9 cellular contexts compared by ENCODE assay signal in genomic region chr7:144228810-144229209, GRCh38. TPM values are rescaled to one million over a fixed set of nuclear protein-coding genes. Genes with fewer than 3 reads are reported as not detected.
A peak's percentile ranks its signal among the peaks of the same experiment; 100 is the strongest.
DNase-seq lines count a peak whose midpoint lies in the region; ATAC-seq and TF ChIP-seq lines count a peak whose summit lies in the region.
"Not testable (repeated sequence)": the region's sequence is repeated elsewhere in the genome, so short reads cannot be mapped to it uniquely, and the experiment has no call there.
"Had no signal": no experiment of that assay in that cellular context is flagged by ENCODE, and none has a peak within 500 bp of the region (broad histone marks: within the 10 kb centered on the region; RNA-seq: fewer than 3 reads in every experiment).

No MANE protein-coding gene starts in this region.

- not testable (repeated sequence) for H3K36me3 Mint-ChIP-seq in natural killer cell treated with Interleukin-12 subunit alpha and Interleukin-12 subunit beta and Interleukin-15 and Interleukin-18, amount 100 ng/mL, for 72 hours

- H3K4me1 Mint-ChIP-seq in natural killer cell treated with Interleukin-12 subunit alpha and Interleukin-12 subunit beta and Interleukin-15 and Interleukin-18, amount 100 ng/mL, for 72 hours (ENCODE audit: low read depth in 2 of 2), result not testable (repeated sequence)

- intact Hi-C loops in upper lobe of right lung (cut with DNase I), result not testable (repeated sequence)

- not testable (repeated sequence) for H3K27me3 Mint-ChIP-seq in natural killer cell treated with Interleukin-12 subunit alpha and Interleukin-12 subunit beta and Interleukin-15 and Interleukin-18, amount 100 ng/mL, for 72 hours

- TF ChIP-seq CTCF in RWPE2 (IDR thresholded peaks at IDR 0.05; ENCODE audit: poor library complexity, severe bottlenecking); upper lobe of right lung (IDR thresholded peaks at IDR 0.05): not testable (repeated sequence)

- H3K27ac Mint-ChIP-seq in natural killer cell treated with Interleukin-12 subunit alpha and Interleukin-12 subunit beta and Interleukin-15 and Interleukin-18, amount 100 ng/mL, for 72 hours, result not testable (repeated sequence)

- not testable (repeated sequence) for H3K27me3 ChIP-seq in RWPE2 (ENCODE audit: insufficient read depth, poor library complexity, severe bottlenecking); upper lobe of right lung

- H3K27ac ChIP-seq in RWPE2 (ENCODE audit: poor library complexity, severe bottlenecking); upper lobe of right lung: not testable (repeated sequence)

- H3K4me3 Mint-ChIP-seq in natural killer cell treated with Interleukin-12 subunit alpha and Interleukin-12 subunit beta and Interleukin-15 and Interleukin-18, amount 100 ng/mL, for 72 hours, result not testable (repeated sequence)

- 0 out of 3 replicates have a peak, but pooled peaks have one; percentile 21 for ATAC-seq in RWPE2 (ENCODE audit: low read depth)
- peak; percentile 30 to 33 for ATAC-seq in natural killer cell treated with Interleukin-12 subunit alpha and Interleukin-12 subunit beta and Interleukin-15 and Interleukin-18, amount 100 ng/mL, for 72 hours
- peak; percentile 60 for ATAC-seq in upper lobe of right lung

- not testable (repeated sequence) for H3K4me1 ChIP-seq in RWPE2 (ENCODE audit: insufficient read depth, poor library complexity, severe bottlenecking); upper lobe of right lung

- not testable (repeated sequence) for H3K9me3 ChIP-seq in RWPE2 (ENCODE audit: severe bottlenecking); upper lobe of right lung

- not testable (repeated sequence) for H3K36me3 ChIP-seq in RWPE2 (ENCODE audit: low read depth); upper lobe of right lung

- DNase-seq in Daoy (ENCODE audit: low read depth) (peak; percentile 1), M059J (ENCODE audit: low read depth) (peak; percentile 39), ecto neural progenitor cell (ENCODE audit: low spot score) (peak; percentile 29), islet precursor cell (peak; percentile 28), upper lobe of right lung (peak; percentile 58)
- not testable (repeated sequence) for DNase-seq in RWPE2 (ENCODE audit: low spot score)
- DNase-seq in natural killer cell treated with Interleukin-12 subunit alpha and Interleukin-12 subunit beta and Interleukin-15 and Interleukin-18, amount 100 ng/mL, for 72 hours (ENCODE audit: low spot score), result peak; percentile 55

- not testable (repeated sequence) for H3K4me3 ChIP-seq in RWPE2 (ENCODE audit: severe bottlenecking); upper lobe of right lung

- not testable (repeated sequence) for H3K9me3 Mint-ChIP-seq in natural killer cell treated with Interleukin-12 subunit alpha and Interleukin-12 subunit beta and Interleukin-15 and Interleukin-18, amount 100 ng/mL, for 72 hours

RNA-seq across cellular contexts. Expression of gene OR2A42, which starts 10.6 kb away (rescaled TPM):
- total RNA-seq in Daoy (2014; rRNA removed; shearing (Covaris generic)), result not detected in 2 replicates
- total RNA-seq in M059J (2014; rRNA removed; shearing (Covaris generic)), result not detected in 2 replicates
- not detected for total RNA-seq in natural killer cell treated with Interleukin-12 subunit alpha and Interleukin-12 subunit beta and Interleukin-15 and Interleukin-18, amount 100 ng/mL, for 72 hours
- total RNA-seq in upper lobe of right lung, result not detected
- total RNA-seq: H4 had no signal

RNA-seq across cellular contexts. Expression of gene ARHGEF35, which starts 33.2 kb away (rescaled TPM):
- total RNA-seq in Daoy (2014; rRNA removed; shearing (Covaris generic)), result 0.95 and 3.6 TPM in 2 replicates
- not detected in 2 replicates for total RNA-seq in M059J (2014; rRNA removed; shearing (Covaris generic))
- total RNA-seq in natural killer cell treated with Interleukin-12 subunit alpha and Interleukin-12 subunit beta and Interleukin-15 and Interleukin-18, amount 100 ng/mL, for 72 hours, result 1 to 10 TPM in 1 of 2 donors, not detected in 1; 1.2 TPM
- 11.5 TPM for total RNA-seq in upper lobe of right lung

RNA-seq across cellular contexts. Expression of gene OR2A7, which starts 35.8 kb away (rescaled TPM):
- 0.11 TPM in 1 of 2 replicates, not detected in the other for total RNA-seq in Daoy (2014; rRNA removed; shearing (Covaris generic))
- 0.07 and 0.98 TPM in 2 replicates for total RNA-seq in M059J (2014; rRNA removed; shearing (Covaris generic))
- not detected for total RNA-seq in natural killer cell treated with Interleukin-12 subunit alpha and Interleukin-12 subunit beta and Interleukin-15 and Interleukin-18, amount 100 ng/mL, for 72 hours
- 13.9 TPM for total RNA-seq in upper lobe of right lung
- total RNA-seq: H4 had no signal

RNA-seq across cellular contexts. Expression of gene CTAGE8, which starts 40.3 kb away (rescaled TPM):
- total RNA-seq in Daoy (2014; rRNA removed; shearing (Covaris generic)), result 0.09 and 0.23 TPM in 2 replicates
- total RNA-seq in M059J (2014; rRNA removed; shearing (Covaris generic)), result 0.05 and 0.42 TPM in 2 replicates
- under 1 TPM in 1 of 2 donors, not detected in 1; 0.31 TPM for total RNA-seq in natural killer cell treated with Interleukin-12 subunit alpha and Interleukin-12 subunit beta and Interleukin-15 and Interleukin-18, amount 100 ng/mL, for 72 hours
- 4.9 TPM for total RNA-seq in upper lobe of right lung
- total RNA-seq: CD4-positive, CD25-positive, alpha-beta regulatory T cell had no signal

RNA-seq across cellular contexts. Expression of gene CTAGE4, which starts 45.5 kb away (rescaled TPM):
- total RNA-seq in Daoy (2014; rRNA removed; shearing (Covaris generic)), result 0.09 and 0.23 TPM in 2 replicates
- total RNA-seq in M059J (2014; rRNA removed; shearing (Covaris generic)), result 2.7 TPM in 1 of 2 replicates, not detected in the other
- 1 to 10 TPM in 1 of 2 donors, under 1 TPM in 1; 0.38 to 1.7 TPM for total RNA-seq in natural killer cell treated with Interleukin-12 subunit alpha and Interleukin-12 subunit beta and Interleukin-15 and Interleukin-18, amount 100 ng/mL, for 72 hours
- total RNA-seq in upper lobe of right lung, result 9.5 TPM
